Comparison of ENCODE assay signal across 13 cellular contexts in genomic region chr5:55456216-55456895, GRCh38.
DNase-seq lines count a peak whose midpoint lies in the region; ATAC-seq and TF ChIP-seq lines count a peak whose summit lies in the region.
"Had no signal": no experiment of that assay in that cellular context is flagged by ENCODE, and none has a peak within 500 bp of the region (broad histone marks: within the 10 kb centered on the region; RNA-seq: fewer than 3 reads in every experiment).

No MANE protein-coding gene starts in this region.

- H3K27me3 Mint-ChIP-seq in CD14-positive monocyte (ENCODE audit: low read depth in 3 of 3) = peaks cover 2 to 3% (median 2%) of the 10 kb centered on the region in 3 donors
- H3K27me3 Mint-ChIP-seq: central memory CD8-positive, alpha-beta T cell had no signal

- H2AFZ ChIP-seq in PC-3 (ENCODE audit: low read length) (no peak overlapping the region), smooth muscle cell (ENCODE audit: low read depth) (no peak overlapping the region)

- H3K36me3 ChIP-seq in PC-3 (ENCODE audit: low read depth, low read length) (no peaks in the 10 kb centered on the region), smooth muscle cell (ENCODE audit: low read depth) (no peaks in the 10 kb centered on the region)

- peaks cover 2% of the 10 kb centered on the region for H3K4me1 Mint-ChIP-seq in CD14-positive monocyte
- H3K4me1 Mint-ChIP-seq: central memory CD8-positive, alpha-beta T cell had no signal

- H3K4me1 ChIP-seq in PC-3 (ENCODE audit: insufficient read depth, low read length) (peaks cover 13% of the 10 kb centered on the region), smooth muscle cell (ENCODE audit: low read depth) (no peaks in the 10 kb centered on the region)

- DNase-seq in GM04504 (ENCODE audit: low read depth) = peak; percentile 10
- peak; percentile 61 for DNase-seq in PC-3
- peak; percentile 40 for DNase-seq in choroid plexus epithelial cell (ENCODE audit: low read depth)
- no peak for DNase-seq in smooth muscle cell (lab: John Stamatoyannopoulos, UW; ENCODE audit: unreplicated experiment)
- DNase-seq in NCI-H2107 treated with DMSO at 0.1 percent for 48 hours (lab: John Stamatoyannopoulos, UW; ENCODE audit: unreplicated experiment) = no peak
- no peak for DNase-seq in CD14-positive monocyte (ENCODE audit: low spot score)
- DNase-seq in NCI-H2227 (lab: John Stamatoyannopoulos, UW; ENCODE audit: unreplicated experiment) = no peak
- DNase-seq: activated CD4-positive, alpha-beta T cell treated with anti-CD3 and anti-CD28 coated beads, Interleukin-2, amount 50 U/mL, for 1 hour; activated gamma-delta T cell; NCI-H2171; stomach; T-helper 2 cell had no signal

- CTCF ChIA-PET in PC-3 (lab: Charles Lee) = no interaction called here

- H3K4me3 Mint-ChIP-seq in CD14-positive monocyte = no peak overlapping the region
- H3K4me3 Mint-ChIP-seq: central memory CD8-positive, alpha-beta T cell had no signal

- no peaks in the 10 kb centered on the region for H3F3A ChIP-seq in PC-3 (ENCODE audit: low read length, unreplicated experiment)
- H3F3A ChIP-seq in smooth muscle cell (ENCODE audit: low read depth) = no peaks in the 10 kb centered on the region

- H3K27ac ChIP-seq in PC-3 (ENCODE audit: low read length) (peak overlapping the region; percentile 44), smooth muscle cell (ENCODE audit: low read depth) (peak overlapping the region; percentile 51)
- H3K27ac ChIP-seq: stomach had no signal

- intact Hi-C loops in PC-3 (cut with micrococcal nuclease) (no loop called here), CD14-positive monocyte (cut with micrococcal nuclease) (no loop called here)

- TF ChIP-seq CTCF in PC-3 (conservative IDR thresholded peaks at IDR 0.05; ENCODE audit: low read depth, low read length) (no peak), choroid plexus epithelial cell (conservative IDR thresholded peaks at IDR 0.05; ENCODE audit: low read depth, low read length) (no peak), smooth muscle cell (IDR thresholded peaks at IDR 0.05; ENCODE audit: borderline replicate concordance, insufficient read depth, poor library complexity, severe bottlenecking) (no peak), CD14-positive monocyte (IDR thresholded peaks at IDR 0.05) (no peak)

- H4K20me1 ChIP-seq in PC-3 (ENCODE audit: low read length) (no peaks in the 10 kb centered on the region), smooth muscle cell (ENCODE audit: low read depth) (no peaks in the 10 kb centered on the region)

- H3K9me3 Mint-ChIP-seq in CD14-positive monocyte = peaks cover 0 to 2% (median 0%) of the 10 kb centered on the region in 7 donors
- H3K9me3 Mint-ChIP-seq: central memory CD8-positive, alpha-beta T cell had no signal

- no peaks in the 10 kb centered on the region for H3K79me2 ChIP-seq in PC-3 (ENCODE audit: low read length)
- peaks cover 23% of the 10 kb centered on the region for H3K79me2 ChIP-seq in smooth muscle cell (ENCODE audit: low read depth)

- H3K27ac Mint-ChIP-seq in CD14-positive monocyte = no peak overlapping the region

- no TSS peak for BruUV-seq in PC-3 (replicated peaks; lab: Mats Ljungman, UMichigan)

- no peaks in the 10 kb centered on the region for H3K9me2 ChIP-seq in PC-3 (replicated peaks; ENCODE audit: low read length)

- WGBS in smooth muscle cell (ENCODE audit: low lambda C conversion rate) = 87% methylated on average over 3 of the region's 3 CpGs

- POLR2A ChIA-PET in PC-3 (lab: Charles Lee; ENCODE audit: unreplicated experiment) = no interaction called here

- H3K27me3 ChIP-seq in PC-3 (ENCODE audit: low read length) (no peaks in the 10 kb centered on the region), smooth muscle cell (ENCODE audit: low read depth) (no peaks in the 10 kb centered on the region)
- H3K27me3 ChIP-seq: stomach had no signal

- no peaks in the 10 kb centered on the region for H3K36me3 Mint-ChIP-seq in CD14-positive monocyte

- ATAC-seq in PC-3 = peak; percentile 92

- H3K4me2 ChIP-seq in PC-3 (ENCODE audit: low read length) (no peak overlapping the region), smooth muscle cell (no peak overlapping the region)

- H3K9ac ChIP-seq in PC-3 (ENCODE audit: low read length) (no peak overlapping the region), smooth muscle cell (ENCODE audit: low read depth) (no peak overlapping the region)

- H3K4me3 ChIP-seq in PC-3 (ENCODE audit: low read length) (no peak overlapping the region), choroid plexus epithelial cell (ENCODE audit: low read depth, low read length) (no peak overlapping the region), smooth muscle cell (no peak overlapping the region)
- H3K4me3 ChIP-seq: stomach had no signal

- H3K9me3 ChIP-seq in PC-3 (ENCODE audit: low read length) = no peaks in the 10 kb centered on the region
- H3K9me3 ChIP-seq in smooth muscle cell (replicated peaks; ENCODE audit: low read depth) = no peaks in the 10 kb centered on the region
- H3K9me3 ChIP-seq: stomach had no signal

Comparison
In these comparisons a context has a peak if more than half of its experiments do, and no peak if none do; other contexts are left out.
1. DNase-seq: peak in GM04504 (single experiment), PC-3 (single experiment) and choroid plexus epithelial cell (single experiment); none in smooth muscle cell (single experiment), NCI-H2107 treated with DMSO at 0.1 percent for 48 hours (single experiment), CD14-positive monocyte (single experiment) and NCI-H2227 (single experiment).